13 cellular contexts compared by ENCODE assay signal in the genomic region with DNA sequence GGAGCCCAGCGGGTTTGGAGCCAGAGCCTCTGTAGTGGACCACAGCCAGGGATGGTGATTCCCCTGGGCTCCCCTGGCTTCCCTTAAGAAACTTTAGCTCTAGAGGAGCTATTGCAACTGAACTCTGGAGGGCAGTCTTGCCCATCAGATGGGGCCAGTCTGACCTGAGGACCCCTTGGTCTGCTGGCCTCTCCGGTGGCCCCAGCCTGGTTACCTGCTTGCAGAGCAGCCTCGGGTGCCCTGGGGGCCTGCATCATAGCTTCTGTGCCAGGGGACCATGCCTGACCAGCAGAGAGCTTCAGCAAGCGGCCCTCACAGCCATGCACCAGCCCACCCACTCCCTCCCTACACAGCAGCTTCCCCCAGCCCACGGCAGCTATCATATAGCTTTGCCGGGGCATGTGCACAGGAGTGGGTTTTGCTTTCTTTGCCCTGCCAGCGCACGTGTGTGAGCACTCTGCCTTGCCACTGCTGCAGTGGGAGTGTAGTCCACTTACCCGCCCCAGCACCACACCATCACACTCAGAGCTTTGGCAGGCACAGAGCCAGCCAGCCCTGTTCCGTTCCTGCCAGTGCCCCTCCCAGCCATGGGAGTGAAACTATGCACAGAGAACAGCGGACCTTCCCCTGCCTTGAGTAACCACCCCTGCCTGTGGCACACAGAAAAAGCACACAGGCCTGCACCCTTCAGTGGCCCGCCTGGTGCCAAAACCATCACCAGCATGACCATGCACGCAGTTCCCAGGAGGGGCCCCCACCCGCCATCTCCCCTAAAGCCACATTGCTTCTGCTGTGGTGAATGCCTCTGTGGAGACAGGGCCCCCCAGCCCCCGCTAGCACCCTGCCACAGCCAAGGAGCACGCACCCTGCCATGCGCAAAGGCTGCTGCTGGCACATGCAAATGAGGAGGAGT.
DNase-seq lines count a peak whose midpoint lies in the region; ATAC-seq and TF ChIP-seq lines count a peak whose summit lies in the region.
"Had no signal": no experiment of that assay in that cellular context is flagged by ENCODE, and none has a peak within 500 bp of the region (broad histone marks: within the 10 kb centered on the region; RNA-seq: fewer than 3 reads in every experiment).

No MANE protein-coding gene starts in this region.

- H3K36me3 ChIP-seq in A673 (ENCODE audit: insufficient read depth, low read length, poor library complexity, severe bottlenecking) (peaks cover 42% of the 10 kb centered on the region), mucosa of descending colon (ENCODE audit: low read depth) (no peaks in the 10 kb centered on the region)

- no TSS peak for BruUV-seq in A673 (replicated peaks; lab: Mats Ljungman, UMichigan)

- H3K4me3 ChIP-seq in A673 (ENCODE audit: low read depth, low read length, poor library complexity, severe bottlenecking) (no peak overlapping the region), mucosa of descending colon (no peak overlapping the region)

- H3K9me3 ChIP-seq in A673 (ENCODE audit: low read depth, low read length, poor library complexity, severe bottlenecking), result peaks cover 33% of the 10 kb centered on the region
- H3K9me3 ChIP-seq in mucosa of descending colon, result no peaks in the 10 kb centered on the region

- no peaks in the 10 kb centered on the region for H3K4me1 ChIP-seq in A673 (ENCODE audit: insufficient read depth, low read length, poor library complexity, severe bottlenecking)
- H3K4me1 ChIP-seq in mucosa of descending colon (ENCODE audit: low read depth), result no peaks in the 10 kb centered on the region

- DNase-seq in A673 (ENCODE audit: low spot score) (no peak), GM03348 (ENCODE audit: low spot score) (peak; percentile 3), ecto neural progenitor cell (ENCODE audit: low spot score) (peak; percentile 66), mucosa of descending colon (peak in 2 of 3 donors; percentile 13 to 40), dermis blood vessel endothelial cell (no peak), activated T-cell treated with anti-CD3 and anti-CD28 coated beads for 4 hours (no peak), NCI-H2107 treated with DMSO at 0.1 percent for 48 hours (lab: John Stamatoyannopoulos, UW; ENCODE audit: unreplicated experiment) (no peak)
- DNase-seq: activated CD4-positive, alpha-beta T cell treated with anti-CD3 and anti-CD28 coated beads, Interleukin-2, amount 50 U/mL, for 4 hours; activated T-cell treated with anti-CD3 and anti-CD28 coated beads, Interleukin-2, amount 50 U/mL, for 4 hours; central memory CD4-positive, alpha-beta T cell; NCI-H1436 treated with DMSO at 0.1 percent for 48 hours; NCI-H446 treated with DMSO at 0.1 percent for 48 hours had no signal

- POLR2A ChIA-PET in A673 (lab: Charles Lee; ENCODE audit: low non-redundant PET), result no interaction called here

- intact Hi-C loops in A673 (cut with micrococcal nuclease; ENCODE audit: unreplicated experiment), result no loop called here
- intact Hi-C loops in mucosa of descending colon (cut with DNase I, micrococcal nuclease), result no loop called here

- TF ChIP-seq CTCF in A673 (conservative IDR thresholded peaks at IDR 0.05; ENCODE audit: low read depth, low read length) (0 out of 2 replicates have a peak, but pooled peaks have one; percentile 13), mucosa of descending colon (IDR thresholded peaks at IDR 0.05) (no peak)

- H3K27me3 ChIP-seq in A673 (replicated peaks; ENCODE audit: insufficient read depth, low read depth, low read length, poor library complexity), result no peaks in the 10 kb centered on the region

- CTCF ChIA-PET in A673 (lab: Charles Lee), result no interaction called here

- H3K27ac ChIP-seq in A673 (ENCODE audit: low read depth, low read length, poor library complexity, severe bottlenecking), result no peak overlapping the region

- ATAC-seq in mucosa of descending colon, result no peak
- no peak for ATAC-seq in HG03520 (IDR thresholded peaks at IDR 0.05; ENCODE audit: unreplicated experiment)
- ATAC-seq: activated T-cell treated with anti-CD3 and anti-CD28 coated beads, Interleukin-2, amount 50 U/mL, for 4 hours had no signal

Comparison
In these comparisons a context has a peak if more than half of its experiments do, and no peak if none do; other contexts are left out.
1. DNase-seq: peak in GM03348 (single experiment), ecto neural progenitor cell (single experiment) and mucosa of descending colon (2 of 3); none in A673 (single experiment), dermis blood vessel endothelial cell (single experiment), activated T-cell treated with anti-CD3 and anti-CD28 coated beads for 4 hours (single experiment) and NCI-H2107 treated with DMSO at 0.1 percent for 48 hours (single experiment).